21 cellular contexts compared by ENCODE assay signal in genomic region chr11:106879029-106879428, GRCh38.
DNase-seq lines count a peak whose midpoint lies in the region; ATAC-seq and TF ChIP-seq lines count a peak whose summit lies in the region.
"Had no signal": no experiment of that assay in that cellular context is flagged by ENCODE, and none has a peak within 500 bp of the region (broad histone marks: within the 10 kb centered on the region; RNA-seq: fewer than 3 reads in every experiment).

No MANE protein-coding gene starts in this region.

- H3K4me3 ChIP-seq in lung (no peak overlapping the region), coronary artery (no peak overlapping the region), neural progenitor cell (no peak overlapping the region)
- H3K4me3 ChIP-seq: GM23338 had no signal

- H3K4me1 ChIP-seq in lung (ENCODE audit: control insufficient read depth in 2 of 2, insufficient read depth in 2 of 2, low read length in 2 of 2) = no peaks in the 10 kb centered on the region
- H3K4me1 ChIP-seq in neural progenitor cell = peaks cover 12% of the 10 kb centered on the region

- ATAC-seq in lung (ENCODE audit: insufficient read depth, low FRiP score) = peak; percentile 79
- ATAC-seq: CD8-positive, alpha-beta T cell; GM23338; T-cell had no signal

- H3K36me3 ChIP-seq in lung (ENCODE audit: control insufficient read depth in 2 of 2, insufficient read depth in 2 of 2, low read length in 2 of 2) = no peaks in the 10 kb centered on the region
- no peaks in the 10 kb centered on the region for H3K36me3 ChIP-seq in neural progenitor cell

- H3K4me2 ChIP-seq in neural progenitor cell = no peak overlapping the region
- H3K4me2 ChIP-seq: GM23338 had no signal

- no peak overlapping the region for H3K9ac ChIP-seq in neural progenitor cell

- no peak overlapping the region for H2AFZ ChIP-seq in neural progenitor cell (replicated peaks)
- H2AFZ ChIP-seq: GM23338 had no signal

- H3F3A ChIP-seq in neural progenitor cell (ENCODE audit: low read depth) = no peaks in the 10 kb centered on the region

- peaks cover 6% of the 10 kb centered on the region for H3K4me1 Mint-ChIP-seq in neural progenitor cell
- H3K4me1 Mint-ChIP-seq: GM23338, IgD-negative memory B cell, T-cell had no signal

- H4K20me1 ChIP-seq in neural progenitor cell (ENCODE audit: low read depth) = no peaks in the 10 kb centered on the region

- no peak overlapping the region for H3K27ac Mint-ChIP-seq in neural progenitor cell
- H3K27ac Mint-ChIP-seq: CD8-positive, alpha-beta T cell; GM23338; IgD-negative memory B cell; T-cell had no signal

- WGBS in lung, 2 donors = 72 to 80% methylated on average over 3 of the region's 3 CpGs

- no peaks in the 10 kb centered on the region for H3K36me3 Mint-ChIP-seq in neural progenitor cell
- H3K36me3 Mint-ChIP-seq: CD8-positive, alpha-beta T cell; IgD-negative memory B cell; T-cell had no signal

- no peak overlapping the region for H3K27ac ChIP-seq in lung (ENCODE audit: low read depth in 1 of 2, low read length in 1 of 2)
- H3K27ac ChIP-seq in coronary artery = no peak overlapping the region
- H3K27ac ChIP-seq in neural progenitor cell = no peak overlapping the region

- H3K27me3 ChIP-seq in lung (ENCODE audit: control insufficient read depth, insufficient read depth) (no peaks in the 10 kb centered on the region), neural progenitor cell (no peaks in the 10 kb centered on the region)

- DNase-seq in NCI-H1092 treated with DMSO at 0.1 percent for 48 hours (lab: John Stamatoyannopoulos, UW) = peak; percentile 4
- no peak for DNase-seq in NCI-H1092 (lab: John Stamatoyannopoulos, UW)
- peak; percentile 38 for DNase-seq in NCI-H2029 (lab: John Stamatoyannopoulos, UW)
- DNase-seq in NCI-H774 (lab: John Stamatoyannopoulos, UW) = peak; percentile 42
- DNase-seq in lung (ENCODE audit: low spot score) = no peak
- no peak for DNase-seq in coronary artery (ENCODE audit: low spot score)
- DNase-seq in HT-29 (ENCODE audit: low spot score) = no peak
- DNase-seq in neural progenitor cell (ENCODE audit: low spot score) = no peak
- DNase-seq: 8988T; AML-193; C1 segment of cervical spinal cord; CD8-positive, alpha-beta T cell; HCEC 1CT; NCI-H1436 treated with DMSO at 0.1 percent for 48 hours; NCI-H2081; NCI-H2227 treated with DMSO at 0.1 percent for 48 hours; NCI-H524; SIG-M5; T-cell had no signal

- no peak overlapping the region for H3K4me3 Mint-ChIP-seq in neural progenitor cell
- H3K4me3 Mint-ChIP-seq: CD8-positive, alpha-beta T cell; GM23338; IgD-negative memory B cell; T-cell had no signal

- no peak for TF ChIP-seq CTCF in lung (IDR thresholded peaks at IDR 0.05; ENCODE audit: control extremely low read depth, extremely low read depth)
- no peak for TF ChIP-seq CTCF in coronary artery (IDR thresholded peaks at IDR 0.05)
- TF ChIP-seq CTCF in neural progenitor cell (IDR thresholded peaks at IDR 0.05) = no peak

- no peaks in the 10 kb centered on the region for H3K9me3 ChIP-seq in lung (ENCODE audit: control insufficient read depth in 2 of 2, insufficient read depth in 1 of 2, low read length in 1 of 2)
- no peaks in the 10 kb centered on the region for H3K9me3 ChIP-seq in neural progenitor cell (ENCODE audit: low read depth)

- no peaks in the 10 kb centered on the region for H3K9me3 Mint-ChIP-seq in neural progenitor cell
- H3K9me3 Mint-ChIP-seq: GM23338 had no signal

- H3K79me2 ChIP-seq in neural progenitor cell (ENCODE audit: low read depth) = no peaks in the 10 kb centered on the region

- no peaks in the 10 kb centered on the region for H3K27me3 Mint-ChIP-seq in neural progenitor cell (ENCODE audit: insufficient read depth, low read depth)
- H3K27me3 Mint-ChIP-seq: IgD-negative memory B cell, T-cell had no signal

Comparison
In these comparisons a context has a peak if more than half of its experiments do, and no peak if none do; other contexts are left out.
1. DNase-seq: peak in NCI-H1092 treated with DMSO at 0.1 percent for 48 hours (single experiment), NCI-H2029 (single experiment) and NCI-H774 (single experiment); none in NCI-H1092 (single experiment), lung (single experiment), coronary artery (single experiment), HT-29 (single experiment) and neural progenitor cell (single experiment).